12 cellular contexts compared by ENCODE assay signal in genomic region chrX:10010686-10011085, GRCh38. TPM values are rescaled to one million over a fixed set of nuclear protein-coding genes. Genes with fewer than 3 reads are reported as not detected.
A peak's percentile ranks its signal among the peaks of the same experiment; 100 is the strongest.
DNase-seq lines count a peak whose midpoint lies in the region; ATAC-seq and TF ChIP-seq lines count a peak whose summit lies in the region.
"Had no signal": no experiment of that assay in that cellular context is flagged by ENCODE, and none has a peak within 500 bp of the region (broad histone marks: within the 10 kb centered on the region; RNA-seq: fewer than 3 reads in every experiment).

No MANE protein-coding gene starts in this region.

- TF ChIP-seq CTCF in activated B cell treated with CpG ODN at 0.5 μM for 24 hours (IDR thresholded peaks at IDR 0.05) (no peak), hepatocyte (IDR thresholded peaks at IDR 0.05; ENCODE audit: poor library complexity) (no peak)

- H3K27ac Mint-ChIP-seq in activated B cell treated with CpG ODN at 0.5 μM for 24 hours, result peak overlapping the region; percentile 95

- H3K9me2 ChIP-seq in GM23248 (ENCODE audit: insufficient read depth), result no peaks in the 10 kb centered on the region
- no peaks in the 10 kb centered on the region for H3K9me2 ChIP-seq in hepatocyte (replicated peaks; ENCODE audit: insufficient read depth)

- H3K27me3 Mint-ChIP-seq in activated B cell treated with CpG ODN at 0.5 μM for 24 hours, result no peaks in the 10 kb centered on the region

- POLR2A ChIA-PET in activated B cell treated with CpG ODN at 0.5 μM for 24 hours (lab: Charles Lee), result interaction anchor here (0.7 to 2.7 kb wide), 3 partner anchors 7 to 100 kb away, joined by 3 to 64 read pairs (median 15); no protein-coding TSS in a partner anchor

- DNase-seq in GM23248 (peak; percentile 69), activated B cell treated with CpG ODN at 0.5 μM for 24 hours (no peak), hepatocyte (ENCODE audit: low spot score) (no peak), GOT3 (lab: John Stamatoyannopoulos, UW) (no peak), HK-2 (ENCODE audit: unreplicated experiment) (no peak)
- DNase-seq: activated effector memory CD4-positive, alpha-beta T cell treated with Interleukin-2 at 50 U/mL for 16 hours; foreskin keratinocyte; NCI-H2029 had no signal

- H3F3A ChIP-seq in GM23248 (ENCODE audit: insufficient read depth), result no peaks in the 10 kb centered on the region

- H3K9me3 Mint-ChIP-seq in activated B cell treated with CpG ODN at 0.5 μM for 24 hours, result no peaks in the 10 kb centered on the region

- no peaks in the 10 kb centered on the region for H3K36me3 Mint-ChIP-seq in activated B cell treated with CpG ODN at 0.5 μM for 24 hours (ENCODE audit: low read depth)

- H3K27me3 ChIP-seq in ACC112 (ENCODE audit: insufficient read depth, low read length), result no peaks in the 10 kb centered on the region
- no peaks in the 10 kb centered on the region for H3K27me3 ChIP-seq in GM23248 (replicated peaks; ENCODE audit: insufficient read depth)
- H3K27me3 ChIP-seq in hepatocyte, result no peaks in the 10 kb centered on the region
- H3K27me3 ChIP-seq: foreskin keratinocyte had no signal

- H3K4me1 ChIP-seq in ACC112 (ENCODE audit: control insufficient read depth, insufficient read depth, low read length, unreplicated experiment) (peaks cover 29% of the 10 kb centered on the region), GM23248 (ENCODE audit: insufficient read depth) (peaks cover 13% of the 10 kb centered on the region), hepatocyte (ENCODE audit: insufficient read depth) (no peaks in the 10 kb centered on the region)
- H3K4me1 ChIP-seq: foreskin keratinocyte had no signal

- intact Hi-C loops in activated B cell treated with CpG ODN at 0.5 μM for 24 hours (cut with micrococcal nuclease), result loop anchor here (1.0 to 10.0 kb wide), 5 partner anchors 7 to 666 kb away; no protein-coding TSS in a partner anchor

- ATAC-seq in activated B cell treated with CpG ODN at 0.5 μM for 24 hours (ENCODE audit: low read depth) (no peak), GM18858 (IDR thresholded peaks at IDR 0.05; ENCODE audit: unreplicated experiment) (no peak), HG03135 (IDR thresholded peaks at IDR 0.05; ENCODE audit: unreplicated experiment) (no peak)
- ATAC-seq: foreskin keratinocyte had no signal

- in situ Hi-C loops in GM23248 (cut with MboI), result no loop called here

- CTCF ChIA-PET in activated B cell treated with CpG ODN at 0.5 μM for 24 hours (lab: Charles Lee), result interaction anchor here (1.9 to 2.4 kb wide), 4 partner anchors 13 to 108 kb away, joined by 5 to 17 read pairs (median 6); no protein-coding TSS in a partner anchor

- no peaks in the 10 kb centered on the region for H3K79me2 ChIP-seq in ACC112 (ENCODE audit: control insufficient read depth, insufficient read depth, low read length, unreplicated experiment)
- no peaks in the 10 kb centered on the region for H3K79me2 ChIP-seq in GM23248 (ENCODE audit: insufficient read depth)
- H3K79me2 ChIP-seq in hepatocyte, result no peaks in the 10 kb centered on the region

- H3K4me1 Mint-ChIP-seq in activated B cell treated with CpG ODN at 0.5 μM for 24 hours, result peaks cover 40% of the 10 kb centered on the region

- peak overlapping the region; percentile 56; the same call in 1 of the 2 replicates for H3K27ac ChIP-seq in ACC112 (ENCODE audit: low read depth, low read length)
- no peak overlapping the region for H3K27ac ChIP-seq in GM23248
- peak overlapping the region; percentile 49 for H3K27ac ChIP-seq in hepatocyte
- H3K27ac ChIP-seq: foreskin keratinocyte had no signal

- 23 to 39% methylated on average over 5 of the region's 5 CpGs for WGBS in GM23248 (ENCODE audit: low coverage in 1 of 2, low lambda C conversion rate in 2 of 2, missing lambda C conversion rate in 2 of 2), 2 experiments
- 36% methylated on average over 5 of the region's 5 CpGs for WGBS in hepatocyte (ENCODE audit: low lambda C conversion rate, missing lambda C conversion rate)

- H2AFZ ChIP-seq in ACC112 (ENCODE audit: low read length, unreplicated experiment) (no peak overlapping the region), GM23248 (no peak overlapping the region), hepatocyte (no peak overlapping the region)

- H4K20me1 ChIP-seq in GM23248 (ENCODE audit: insufficient read depth) (no peaks in the 10 kb centered on the region), hepatocyte (ENCODE audit: insufficient read depth, poor library complexity, severe bottlenecking) (no peaks in the 10 kb centered on the region)

- no peak overlapping the region for H3K9ac ChIP-seq in GM23248

- peak overlapping the region; percentile 15; the same call in 1 of the 2 replicates for H3K4me3 ChIP-seq in ACC112 (ENCODE audit: low read depth, low read length)
- H3K4me3 ChIP-seq in GM23248, result peak overlapping the region; percentile 7; the same call in 1 of the 2 replicates
- no peak overlapping the region for H3K4me3 ChIP-seq in hepatocyte

- H3K36me3 ChIP-seq in ACC112 (ENCODE audit: insufficient read depth, low read length) (no peaks in the 10 kb centered on the region), GM23248 (ENCODE audit: low read depth) (no peaks in the 10 kb centered on the region), hepatocyte (replicated peaks; ENCODE audit: insufficient read depth, low read depth) (no peaks in the 10 kb centered on the region)

- H3K4me3 Mint-ChIP-seq in activated B cell treated with CpG ODN at 0.5 μM for 24 hours, result peak overlapping the region; percentile 67

- no peaks in the 10 kb centered on the region for H3K9me3 ChIP-seq in GM23248 (ENCODE audit: low read depth)
- no peaks in the 10 kb centered on the region for H3K9me3 ChIP-seq in hepatocyte (ENCODE audit: low read depth)

- H3K4me2 ChIP-seq in GM23248 (ENCODE audit: unreplicated experiment), result no peak overlapping the region
- H3K4me2 ChIP-seq in hepatocyte, result peak overlapping the region; percentile 11

RNA-seq across cellular contexts. Expression of gene CLDN34, which starts 43.5 kb away (rescaled TPM):
- total RNA-seq in GM23248 (2014; rRNA removed; shearing (Covaris generic)), result not detected in 2 replicates
- not detected in 2 replicates for polyA plus RNA-seq in GM23248 (2016; fragmentation: Nextera tagmentation; extraction: Ambion mirVana)
- not detected in 2 replicates for total RNA-seq in activated B cell treated with CpG ODN at 0.5 μM for 24 hours
- total RNA-seq in hepatocyte, result 0.16 TPM in 1 of 2 replicates, not detected in the other
- not detected in 2 replicates for polyA plus RNA-seq in hepatocyte
- total RNA-seq: foreskin keratinocyte had no signal
- polyA plus RNA-seq: neural cell had no signal
